In genomic region chr5:535781-536698, GRCh38 we compare ENCODE assay signal across 20 cellular contexts. TPM values are rescaled to one million over a fixed set of nuclear protein-coding genes. Genes with fewer than 3 reads are reported as not detected.
DNase-seq lines count a peak whose midpoint lies in the region; ATAC-seq and TF ChIP-seq lines count a peak whose summit lies in the region.
"Had no signal": no experiment of that assay in that cellular context is flagged by ENCODE, and none has a peak within 500 bp of the region (broad histone marks: within the 10 kb centered on the region; RNA-seq: fewer than 3 reads in every experiment).

No MANE protein-coding gene starts in this region.

- H3K9me3 ChIP-seq in BE2C = no peaks in the 10 kb centered on the region
- H3K9me3 ChIP-seq: esophagus muscularis mucosa, gastrocnemius medialis, MG63 had no signal

- H3K4me3 Mint-ChIP-seq in nephron progenitor cell = no peak overlapping the region
- H3K4me3 Mint-ChIP-seq: activated naive CD8-positive, alpha-beta T cell; CD8-positive, alpha-beta memory T cell; effector memory CD8-positive, alpha-beta T cell; natural killer cell had no signal

- TF ChIP-seq CTCF in BE2C (IDR thresholded peaks at IDR 0.05; ENCODE audit: low read depth, low read length) (no peak), nephron progenitor cell (IDR thresholded peaks at IDR 0.05) (no peak)

- no peak for ATAC-seq in GM18868 (IDR thresholded peaks at IDR 0.05; ENCODE audit: unreplicated experiment)
- ATAC-seq: effector memory CD8-positive, alpha-beta T cell; gastrocnemius medialis; natural killer cell had no signal

- H3K36me3 ChIP-seq in BE2C = no peaks in the 10 kb centered on the region
- H3K36me3 ChIP-seq: esophagus muscularis mucosa, gastrocnemius medialis, MG63 had no signal

- no peaks in the 10 kb centered on the region for H3K36me3 Mint-ChIP-seq in nephron progenitor cell (ENCODE audit: low read depth)
- H3K36me3 Mint-ChIP-seq: activated naive CD8-positive, alpha-beta T cell; CD8-positive, alpha-beta memory T cell; IgD-negative memory B cell; natural killer cell had no signal

- no peaks in the 10 kb centered on the region; the same call in 1 of the 2 replicates for H3K4me1 ChIP-seq in BE2C
- H3K4me1 ChIP-seq: esophagus muscularis mucosa, gastrocnemius medialis had no signal

- peaks cover 10% of the 10 kb centered on the region for H3K27me3 ChIP-seq in BE2C

- DNase-seq in BE2C (peak; percentile 3), COLO668 (lab: John Stamatoyannopoulos, UW; ENCODE audit: unreplicated experiment) (peak; percentile 78), RPMI8226 (peak; percentile 6), nephron progenitor cell (no peak), GM19240 (ENCODE audit: insufficient read length, low spot score) (no peak)
- DNase-seq in stimulated activated naive CD4-positive, alpha-beta T cell (lab: John Stamatoyannopoulos, UW) = no peak
- DNase-seq: effector memory CD8-positive, alpha-beta T cell; gastrocnemius medialis; kidney glomerular epithelial cell; MG63; natural killer cell; NCI-H187 treated with DMSO at 0.1 percent for 48 hours; NCI-H524 treated with DMSO at 0.1 percent for 48 hours; stimulated activated CD4-positive, alpha-beta T cell treated with anti-CD3 and anti-CD28 coated beads, Interleukin-4, amount 100 ng/mL, for 4 hours; SW 1271 had no signal

- no peak overlapping the region for H3K4me3 ChIP-seq in BE2C (ENCODE audit: low read depth, low read length)
- H3K4me3 ChIP-seq: esophagus muscularis mucosa, gastrocnemius medialis, MG63 had no signal

- peaks cover 50% of the 10 kb centered on the region for H3K4me1 Mint-ChIP-seq in nephron progenitor cell
- H3K4me1 Mint-ChIP-seq: CD8-positive, alpha-beta memory T cell; natural killer cell had no signal

- H3K9me3 Mint-ChIP-seq in nephron progenitor cell = no peaks in the 10 kb centered on the region
- H3K9me3 Mint-ChIP-seq: CD8-positive, alpha-beta memory T cell; effector memory CD8-positive, alpha-beta T cell; natural killer cell had no signal

- peaks cover 31% of the 10 kb centered on the region for H3K27me3 Mint-ChIP-seq in nephron progenitor cell (ENCODE audit: low read depth, poor library complexity)

- H3K27ac Mint-ChIP-seq in nephron progenitor cell = peak overlapping the region; percentile 68
- H3K27ac Mint-ChIP-seq: activated naive CD8-positive, alpha-beta T cell; natural killer cell had no signal

RNA-seq across cellular contexts. Expression of gene SLC9A3, which starts 11.8 kb away (rescaled TPM):
- 2.3 TPM for polyA plus RNA-seq in BE2C (2012; ENCODE audit: insufficient read depth, insufficient read length, low read depth)

Comparison
In these comparisons a context has a peak if more than half of its experiments do, and no peak if none do; other contexts are left out.
1. DNase-seq: peak in BE2C (single experiment), COLO668 (single experiment) and RPMI8226 (single experiment); none in nephron progenitor cell (single experiment), GM19240 (single experiment) and stimulated activated naive CD4-positive, alpha-beta T cell (0 of 6).